Comparison of ENCODE assay signal across 8 cellular contexts in genomic region chr16:84699147-84699711, GRCh38. TPM values are rescaled to one million over a fixed set of nuclear protein-coding genes. Genes with fewer than 3 reads are reported as not detected.
DNase-seq lines count a peak whose midpoint lies in the region; ATAC-seq lines count a peak whose summit lies in the region.

No MANE protein-coding gene starts in this region.

- peaks cover 20% of the 10 kb centered on the region for H3K36me3 Mint-ChIP-seq in activated T-cell treated with anti-CD3 and anti-CD28 coated beads, Interleukin-2, amount 50 U/mL, for 24 hours (ENCODE audit: low read depth)
- H3K36me3 Mint-ChIP-seq in naive thymus-derived CD4-positive, alpha-beta T cell = peaks cover 0 to 5% (median 0%) of the 10 kb centered on the region in 5 donors

- H3K36me3 ChIP-seq in naive thymus-derived CD4-positive, alpha-beta T cell (ENCODE audit: control insufficient read depth in 2 of 3, insufficient read depth in 3 of 3, low read length in 3 of 3) = no peaks in the 10 kb centered on the region

- POLR2A ChIA-PET in naive thymus-derived CD4-positive, alpha-beta T cell (lab: Charles Lee) = no interaction called here

- no peaks in the 10 kb centered on the region for H3K9me3 Mint-ChIP-seq in activated T-cell treated with anti-CD3 and anti-CD28 coated beads, Interleukin-2, amount 50 U/mL, for 24 hours
- peaks cover 0 to 4% (median 0%) of the 10 kb centered on the region in 11 donors for H3K9me3 Mint-ChIP-seq in naive thymus-derived CD4-positive, alpha-beta T cell

- DNase-seq in activated T-cell treated with anti-CD3 and anti-CD28 coated beads, Interleukin-2, amount 50 U/mL, for 24 hours = no peak
- DNase-seq in activated T-cell treated with anti-CD3 and anti-CD28 coated beads, Interleukin-2, amount 50 U/mL, for 48 hours = no peak
- DNase-seq in OCI-M1 (lab: John Stamatoyannopoulos, UW) = peak; percentile 44
- DNase-seq in effector CD8-positive, alpha-beta T cell (lab: John Stamatoyannopoulos, UW) = peak; percentile 40
- DNase-seq in naive thymus-derived CD4-positive, alpha-beta T cell = peak in 1 of 9 donors; percentile 2
- no peak for DNase-seq in mucosa of gallbladder (ENCODE audit: low spot score)

- H3K4me3 Mint-ChIP-seq in activated T-cell treated with anti-CD3 and anti-CD28 coated beads, Interleukin-2, amount 50 U/mL, for 24 hours = peak overlapping the region; percentile 94
- H3K4me3 Mint-ChIP-seq in naive thymus-derived CD4-positive, alpha-beta T cell = peak overlapping the region; percentile 83 to 99 (median 86)

- H3K4me3 ChIP-seq in naive thymus-derived CD4-positive, alpha-beta T cell (ENCODE audit: low read length) = peak overlapping the region; percentile 61

- no peak for ATAC-seq in naive thymus-derived CD4-positive, alpha-beta T cell
- ATAC-seq in HG02763 (IDR thresholded peaks at IDR 0.05; ENCODE audit: unreplicated experiment) (no peak), HG03025 (IDR thresholded peaks at IDR 0.05; ENCODE audit: low FRiP score, unreplicated experiment) (no peak)

- no peaks in the 10 kb centered on the region for H3K27me3 Mint-ChIP-seq in activated T-cell treated with anti-CD3 and anti-CD28 coated beads, Interleukin-2, amount 50 U/mL, for 24 hours
- H3K27me3 Mint-ChIP-seq in naive thymus-derived CD4-positive, alpha-beta T cell = peaks cover 0 to 4% (median 0%) of the 10 kb centered on the region in 5 donors

- H3K4me1 Mint-ChIP-seq in activated T-cell treated with anti-CD3 and anti-CD28 coated beads, Interleukin-2, amount 50 U/mL, for 24 hours (ENCODE audit: low read depth) = peaks cover 34% of the 10 kb centered on the region
- H3K4me1 Mint-ChIP-seq in naive thymus-derived CD4-positive, alpha-beta T cell = peaks cover 17 to 40% (median 35%) of the 10 kb centered on the region in 7 donors

- no peaks in the 10 kb centered on the region for H3K27me3 ChIP-seq in naive thymus-derived CD4-positive, alpha-beta T cell (ENCODE audit: control insufficient read depth in 2 of 2, insufficient read depth in 2 of 2, low read length in 2 of 2)

- H3K9me3 ChIP-seq in naive thymus-derived CD4-positive, alpha-beta T cell (ENCODE audit: control insufficient read depth in 2 of 3, low read length in 3 of 3) = no peaks in the 10 kb centered on the region

- peak overlapping the region; percentile 89 for H3K27ac Mint-ChIP-seq in activated T-cell treated with anti-CD3 and anti-CD28 coated beads, Interleukin-2, amount 50 U/mL, for 24 hours
- peak overlapping the region in 8 of 9 donors; percentile 50 to 98 (median 82) for H3K27ac Mint-ChIP-seq in naive thymus-derived CD4-positive, alpha-beta T cell

- CTCF ChIA-PET in naive thymus-derived CD4-positive, alpha-beta T cell (lab: Charles Lee) = no interaction called here

- peak overlapping the region; percentile 87 for H3K27ac ChIP-seq in naive thymus-derived CD4-positive, alpha-beta T cell (ENCODE audit: low read depth, low read length)

- H3K4me1 ChIP-seq in naive thymus-derived CD4-positive, alpha-beta T cell (ENCODE audit: control insufficient read depth in 2 of 2, insufficient read depth in 2 of 2, low read length in 2 of 2) = peaks cover 11 to 20% of the 10 kb centered on the region in 2 donors

- intact Hi-C loops in naive thymus-derived CD4-positive, alpha-beta T cell (cut with micrococcal nuclease) = no loop called here

RNA-seq across cellular contexts. Expression of gene USP10, which starts 0.6 kb away (rescaled TPM):
- total RNA-seq in naive thymus-derived CD4-positive, alpha-beta T cell = 100 to 1,000 TPM in 3 of 5 experiments, 10 to 100 TPM in 2; 88.4 to 113 (median 112) TPM
- polyA plus RNA-seq in naive thymus-derived CD4-positive, alpha-beta T cell = 100 to 1,000 TPM; 106 to 123 TPM
- total RNA-seq in mucosa of gallbladder = 60.8 TPM

RNA-seq across cellular contexts. Expression of gene KLHL36, which starts 50.9 kb away (rescaled TPM):
- 100 to 1,000 TPM in 2 of 5 experiments, 10 to 100 TPM in 3; 51.8 to 161 (median 97.8) TPM for total RNA-seq in naive thymus-derived CD4-positive, alpha-beta T cell
- 10 to 100 TPM; 45.8 to 73.7 TPM for polyA plus RNA-seq in naive thymus-derived CD4-positive, alpha-beta T cell
- 76.2 TPM for total RNA-seq in mucosa of gallbladder

Comparison
In these comparisons a context has a peak if more than half of its experiments do, and no peak if none do; other contexts are left out.
1. DNase-seq: peak in OCI-M1 (single experiment) and effector CD8-positive, alpha-beta T cell (single experiment); none in activated T-cell treated with anti-CD3 and anti-CD28 coated beads, Interleukin-2, amount 50 U/mL, for 24 hours (single experiment), activated T-cell treated with anti-CD3 and anti-CD28 coated beads, Interleukin-2, amount 50 U/mL, for 48 hours (0 of 2) and mucosa of gallbladder (single experiment).